In the genomic region with DNA sequence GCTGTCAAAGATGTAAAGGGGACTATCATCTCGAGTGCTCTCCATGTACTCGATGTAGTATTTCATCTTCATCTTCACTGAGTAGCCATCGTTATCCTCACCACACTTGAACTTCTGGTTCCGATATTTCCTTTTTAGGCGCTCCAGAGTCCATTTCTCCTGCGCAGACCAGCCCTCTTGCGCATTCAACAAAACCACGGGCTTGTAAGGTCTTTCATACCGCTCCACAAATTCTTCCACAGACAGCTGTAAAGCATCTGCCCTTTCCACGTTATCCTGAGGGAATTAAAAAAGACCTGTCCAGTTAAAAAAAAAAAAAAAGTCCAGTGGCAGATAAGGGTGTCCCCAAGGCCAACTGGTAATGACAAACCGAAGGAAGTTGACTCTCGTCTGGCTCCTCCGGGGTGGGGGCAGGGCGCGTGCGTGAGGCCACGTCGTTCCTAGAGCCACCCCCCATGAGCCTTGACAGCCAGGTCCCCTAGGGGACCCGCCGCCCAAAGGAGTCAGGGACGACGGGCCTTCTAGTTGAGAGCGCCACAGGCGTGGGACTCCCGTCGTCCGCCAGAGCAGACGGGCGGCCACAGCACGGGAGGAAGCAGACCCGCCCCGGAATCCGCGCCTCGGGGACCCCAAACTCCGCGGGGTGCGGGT, we compare ENCODE assay signal across 8 cellular contexts. TPM values are rescaled to one million over a fixed set of nuclear protein-coding genes. Genes with fewer than 3 reads are reported as not detected.
DNase-seq lines count a peak whose midpoint lies in the region; ATAC-seq and TF ChIP-seq lines count a peak whose summit lies in the region.

No MANE protein-coding gene starts in this region.

- H3K4me1 ChIP-seq in BE2C = no peaks in the 10 kb centered on the region; the same call in none of the 2 replicates
- H3K4me1 ChIP-seq in hepatocyte (ENCODE audit: insufficient read depth) = peaks cover 24% of the 10 kb centered on the region

- 18% methylated on average over 32 of the region's 38 CpGs for WGBS in hepatocyte (ENCODE audit: low lambda C conversion rate, missing lambda C conversion rate)

- peak; percentile 69 for DNase-seq in BE2C
- peak; percentile 48 to 75 (median 68) for DNase-seq in T-helper 1 cell
- DNase-seq in amniotic epithelial cell (ENCODE audit: low read depth) = peak; percentile 59
- peak; percentile 81 for DNase-seq in hepatocyte (ENCODE audit: low spot score)
- DNase-seq in skeletal muscle cell (ENCODE audit: low read depth) = no peak
- no peak for DNase-seq in GOT3 (lab: John Stamatoyannopoulos, UW)

- H3K79me2 ChIP-seq in hepatocyte = peaks cover 79% of the 10 kb centered on the region

- H3K27ac ChIP-seq in hepatocyte = peak overlapping the region; percentile 100

- peak overlapping the region; percentile 45 for H2AFZ ChIP-seq in hepatocyte

- H3K9me2 ChIP-seq in hepatocyte (replicated peaks; ENCODE audit: insufficient read depth) = no peaks in the 10 kb centered on the region

- H3K27me3 ChIP-seq in BE2C (no peaks in the 10 kb centered on the region), hepatocyte (no peaks in the 10 kb centered on the region)

- peak overlapping the region; percentile 91 for H3K4me2 ChIP-seq in hepatocyte

- TF ChIP-seq CTCF in BE2C (IDR thresholded peaks at IDR 0.05; ENCODE audit: low read depth, low read length) (no peak), hepatocyte (IDR thresholded peaks at IDR 0.05; ENCODE audit: poor library complexity) (no peak)

- ATAC-seq in GM19043 (IDR thresholded peaks at IDR 0.05; ENCODE audit: low read depth, unreplicated experiment) = peak; percentile 14
- ATAC-seq in HG03432 (IDR thresholded peaks at IDR 0.05; ENCODE audit: unreplicated experiment) = peak; percentile 22

- H3K4me3 ChIP-seq in BE2C (ENCODE audit: low read depth, low read length) (peak overlapping the region; percentile 85), hepatocyte (peak overlapping the region; percentile 48), skeletal muscle cell (ENCODE audit: low read depth, low read length) (peak overlapping the region; percentile 92)

- H4K20me1 ChIP-seq in hepatocyte (ENCODE audit: insufficient read depth, poor library complexity, severe bottlenecking) = peaks cover 6% of the 10 kb centered on the region

- H3K36me3 ChIP-seq in BE2C = peaks cover 51% of the 10 kb centered on the region
- peaks cover 8% of the 10 kb centered on the region for H3K36me3 ChIP-seq in hepatocyte (replicated peaks; ENCODE audit: insufficient read depth, low read depth)

- H3K9me3 ChIP-seq in BE2C (no peaks in the 10 kb centered on the region), hepatocyte (ENCODE audit: low read depth) (no peaks in the 10 kb centered on the region)

RNA-seq across cellular contexts. Expression of gene JMJD6, which starts 0.7 kb away (rescaled TPM):
- 93.3 TPM for polyA plus RNA-seq in BE2C (2012; ENCODE audit: insufficient read depth, insufficient read length, low read depth)
- total RNA-seq in hepatocyte = 19.3 and 19.5 TPM in 2 replicates
- 34.5 and 44.8 TPM in 2 replicates for polyA plus RNA-seq in hepatocyte

RNA-seq across cellular contexts. Expression of gene METTL23, which starts 0.9 kb away (rescaled TPM):
- polyA plus RNA-seq in BE2C (2012; ENCODE audit: insufficient read depth, insufficient read length, low read depth) = 18.0 TPM
- total RNA-seq in hepatocyte = 36.6 and 36.8 TPM in 2 replicates
- polyA plus RNA-seq in hepatocyte = 48.0 and 56.5 TPM in 2 replicates

RNA-seq across cellular contexts. Expression of gene SRSF2, which starts 11.4 kb away (rescaled TPM):
- 297 TPM for polyA plus RNA-seq in BE2C (2012; ENCODE audit: insufficient read depth, insufficient read length, low read depth)
- total RNA-seq in hepatocyte = 152 and 157 TPM in 2 replicates
- 152 and 173 TPM in 2 replicates for polyA plus RNA-seq in hepatocyte

RNA-seq across cellular contexts. Expression of gene MFSD11, which starts 12.2 kb away (rescaled TPM):
- 7.5 TPM for polyA plus RNA-seq in BE2C (2012; ENCODE audit: insufficient read depth, insufficient read length, low read depth)
- 59.4 and 66.6 TPM in 2 replicates for total RNA-seq in hepatocyte
- 35.4 and 43.5 TPM in 2 replicates for polyA plus RNA-seq in hepatocyte

RNA-seq across cellular contexts. Expression of gene MXRA7, which starts 14.9 kb away (rescaled TPM):
- 240 TPM for polyA plus RNA-seq in BE2C (2012; ENCODE audit: insufficient read depth, insufficient read length, low read depth)
- total RNA-seq in hepatocyte = 101 and 102 TPM in 2 replicates
- polyA plus RNA-seq in hepatocyte = 117 and 138 TPM in 2 replicates

Comparison
In these comparisons a context has a peak if more than half of its experiments do, and no peak if none do; other contexts are left out.
1. DNase-seq: peak in BE2C (single experiment), T-helper 1 cell (5 of 5), amniotic epithelial cell (single experiment) and hepatocyte (single experiment); none in skeletal muscle cell (single experiment) and GOT3 (single experiment).
2. Peak in every context shown above with its lines, with median percentiles within 50 percentile points of each other: H3K4me3 ChIP-seq.